ENCODE assay signal across 23 cellular contexts in genomic region chr14:26963696-26964095, GRCh38.
DNase-seq lines count a peak whose midpoint lies in the region; ATAC-seq, FAIRE-seq and TF ChIP-seq lines count a peak whose summit lies in the region.
"Had no signal": no experiment of that assay in that cellular context is flagged by ENCODE, and none has a peak within 500 bp of the region (broad histone marks: within the 10 kb centered on the region; RNA-seq: fewer than 3 reads in every experiment).

No MANE protein-coding gene starts in this region.

- H3K4me1 Mint-ChIP-seq in endodermal cell = peaks cover 14% of the 10 kb centered on the region
- H3K4me1 Mint-ChIP-seq: activated naive CD8-positive, alpha-beta T cell treated with anti-CD3 and anti-CD28 coated beads for 36 hours; CD4-positive, alpha-beta memory T cell; naive thymus-derived CD8-positive, alpha-beta T cell had no signal

- H3K4me3 ChIP-seq in sigmoid colon (no peak overlapping the region), endodermal cell (ENCODE audit: low read length) (no peak overlapping the region)
- H3K4me3 ChIP-seq: body of pancreas, pancreas, SJCRH30 had no signal

- H3K27ac Mint-ChIP-seq in endodermal cell = no peak overlapping the region
- H3K27ac Mint-ChIP-seq: activated naive CD8-positive, alpha-beta T cell treated with anti-CD3 and anti-CD28 coated beads for 36 hours; activated T-helper 2 cell treated with anti-CD3 and anti-CD28 coated beads, Interferon-gamma antibody, Interleukin-2, Interleukin-4, amounts not matched to agents 10 μg/mL and 5 μg/mL and 100 μg/mL, durations not matched to agents 14 hours and 24 hours and 36 hours; CD4-positive, alpha-beta memory T cell; naive thymus-derived CD8-positive, alpha-beta T cell; T-helper 1 cell treated with Interleukin-12 subunit alpha and Interleukin-12 subunit beta and Interleukin-4 antibody, amounts not matched to agents 30 μg/mL and 1 μg/mL, for 36 hours had no signal

- WGBS in sigmoid colon, 2 donors = 55 to 82% methylated on average over 4 of the region's 4 CpGs
- WGBS in endodermal cell (ENCODE audit: insufficient coverage in 1 of 2, insufficient read length in 1 of 2), 2 experiments = 80 to 93% methylated on average over 1 to 4 of the region's 4 CpGs

- no peak for TF ChIP-seq EP300 in sigmoid colon (IDR thresholded peaks at IDR 0.05)

- peak; percentile 90 for FAIRE-seq in HTR-8/SVneo (lab: Jason Lieb, UNC)
- FAIRE-seq: G401.6, pancreas had no signal

- H3K4me1 ChIP-seq in sigmoid colon (no peaks in the 10 kb centered on the region), endodermal cell (ENCODE audit: control insufficient read depth, insufficient read depth, low read length) (no peaks in the 10 kb centered on the region)
- H3K4me1 ChIP-seq: body of pancreas, pancreas, SJCRH30 had no signal

- no peak for TF ChIP-seq POLR2A in sigmoid colon (IDR thresholded peaks at IDR 0.05)

- H3K9me3 ChIP-seq in sigmoid colon (no peaks in the 10 kb centered on the region), endodermal cell (ENCODE audit: control insufficient read depth, low read length) (no peaks in the 10 kb centered on the region)
- H3K9me3 ChIP-seq: body of pancreas, pancreas, SJCRH30 had no signal

- no peaks in the 10 kb centered on the region for H3K27me3 Mint-ChIP-seq in endodermal cell (ENCODE audit: insufficient read depth)
- H3K27me3 Mint-ChIP-seq: activated naive CD8-positive, alpha-beta T cell treated with anti-CD3 and anti-CD28 coated beads for 36 hours; CD4-positive, alpha-beta memory T cell; naive thymus-derived CD8-positive, alpha-beta T cell had no signal

- H3K27ac ChIP-seq in sigmoid colon (no peak overlapping the region), endodermal cell (ENCODE audit: low read depth, low read length) (no peak overlapping the region)
- H3K27ac ChIP-seq: body of pancreas, pancreas, SJCRH30, VCaP had no signal

- intact Hi-C loops in sigmoid colon (cut with DNase I) = no loop called here

- no peaks in the 10 kb centered on the region for H3K36me3 Mint-ChIP-seq in endodermal cell (ENCODE audit: low read depth)
- H3K36me3 Mint-ChIP-seq: activated naive CD8-positive, alpha-beta T cell treated with anti-CD3 and anti-CD28 coated beads for 36 hours; CD4-positive, alpha-beta memory T cell; naive thymus-derived CD8-positive, alpha-beta T cell had no signal

- H3K36me3 ChIP-seq in sigmoid colon (no peaks in the 10 kb centered on the region), endodermal cell (ENCODE audit: control insufficient read depth, insufficient read depth, low read length) (no peaks in the 10 kb centered on the region)
- H3K36me3 ChIP-seq: pancreas, SJCRH30 had no signal

- peak; percentile 65 for DNase-seq in HTR-8/SVneo (ENCODE audit: insufficient read length, low spot score)
- peak; percentile 21 for DNase-seq in T1000 (lab: John Stamatoyannopoulos, UW)
- peak; percentile 12 for DNase-seq in fibroblast of the conjunctiva (ENCODE audit: low read depth)
- DNase-seq in sigmoid colon = peak; percentile 65
- DNase-seq in ureter (ENCODE audit: low spot score) = no peak
- no peak for DNase-seq in endodermal cell
- DNase-seq: activated CD4-positive, alpha-beta T cell treated with anti-CD3 and anti-CD28 coated beads, Interleukin-2, amount 50 U/mL, for 1 hour; activated naive CD8-positive, alpha-beta T cell treated with anti-CD3 and anti-CD28 coated beads for 36 hours; CD4-positive, alpha-beta memory T cell; KG1; left cardiac atrium; mesendoderm; naive thymus-derived CD8-positive, alpha-beta T cell; OCI-M1; pancreas; SJCRH30; substantia nigra had no signal

- TF ChIP-seq CTCF in sigmoid colon (IDR thresholded peaks at IDR 0.05) (no peak), endodermal cell (conservative IDR thresholded peaks at IDR 0.05) (no peak)

- H3K27me3 ChIP-seq in sigmoid colon (no peaks in the 10 kb centered on the region), endodermal cell (ENCODE audit: control insufficient read depth, insufficient read depth, low read length, poor library complexity, severe bottlenecking) (no peaks in the 10 kb centered on the region)
- H3K27me3 ChIP-seq: body of pancreas, SJCRH30 had no signal

- no peak overlapping the region for H3K4me3 Mint-ChIP-seq in endodermal cell
- H3K4me3 Mint-ChIP-seq: activated naive CD8-positive, alpha-beta T cell treated with anti-CD3 and anti-CD28 coated beads for 36 hours; CD4-positive, alpha-beta memory T cell; naive thymus-derived CD8-positive, alpha-beta T cell; T-helper 1 cell treated with Interleukin-12 subunit alpha and Interleukin-12 subunit beta and Interleukin-4 antibody, amounts not matched to agents 30 μg/mL and 1 μg/mL, for 36 hours had no signal

- no peak for ATAC-seq in HG03108 (IDR thresholded peaks at IDR 0.05; ENCODE audit: unreplicated experiment)
- ATAC-seq: body of pancreas; naive thymus-derived CD8-positive, alpha-beta T cell had no signal

- no peak overlapping the region for H3K9ac ChIP-seq in endodermal cell (ENCODE audit: extremely low read depth, low read length, poor library complexity, severe bottlenecking)

- no peaks in the 10 kb centered on the region for H3K9me3 Mint-ChIP-seq in endodermal cell

Comparison
In these comparisons a context has a peak if more than half of its experiments do, and no peak if none do; other contexts are left out.
1. DNase-seq: peak in HTR-8/SVneo (single experiment), T1000 (single experiment), fibroblast of the conjunctiva (single experiment) and sigmoid colon (single experiment); none in ureter (single experiment) and endodermal cell (single experiment).